Comparison of ENCODE assay signal across 8 cellular contexts in genomic region chr6:123802697-123803455, GRCh38. TPM values are rescaled to one million over a fixed set of nuclear protein-coding genes. Genes with fewer than 3 reads are reported as not detected.
DNase-seq lines count a peak whose midpoint lies in the region; ATAC-seq and TF ChIP-seq lines count a peak whose summit lies in the region.

No MANE protein-coding gene starts in this region.

- H3K27ac ChIP-seq in BLaER1: no peak overlapping the region

- peaks cover 37% of the 10 kb centered on the region for H3K27me3 ChIP-seq in BLaER1

- intact Hi-C loops in lower leg skin (cut with DNase I; ENCODE audit: low total_unique reads): loop anchor here (10.0 kb wide), 1 partner anchor 1052 kb away; no protein-coding TSS in a partner anchor

- H4K20me1 ChIP-seq in BLaER1: no peaks in the 10 kb centered on the region

- no peaks in the 10 kb centered on the region for H3K9me3 ChIP-seq in BLaER1

- H3K9ac ChIP-seq in BLaER1: no peak overlapping the region; the same call in 1 of the 2 replicates

- H3K4me1 ChIP-seq in BLaER1: 0 out of 2 replicates have a peak, but pooled peaks cover 4% of the 10 kb centered on the region

- 1% methylated on average over 48 to 57 of the region's 60 CpGs for WGBS in lower leg skin, 2 donors

- TF ChIP-seq CTCF in lower leg skin (IDR thresholded peaks at IDR 0.05): no peak

- no peak for TF ChIP-seq POLR2A in lower leg skin (IDR thresholded peaks at IDR 0.05)

- DNase-seq in GM19240 (ENCODE audit: insufficient read length, low spot score): peak; percentile 77
- DNase-seq in NCI-H446 treated with DMSO at 0.1 percent for 48 hours (lab: John Stamatoyannopoulos, UW): peak; percentile 58
- peak; percentile 20 to 25 for DNase-seq in activated CD4-positive, alpha-beta T cell treated with anti-CD3 and anti-CD28 coated beads, Interleukin-2, amount 50 U/mL, for 4 hours
- peak; percentile 89 for DNase-seq in ecto neural progenitor cell (ENCODE audit: low spot score)
- peak; percentile 55 to 92 for DNase-seq in lower leg skin (ENCODE audit: low spot score in 2 of 2)
- peak; percentile 59 for DNase-seq in stimulated activated CD4-positive, alpha-beta T cell treated with anti-CD3 and anti-CD28 coated beads, Interleukin-4, amount 100 ng/mL, for 24 hours

- H3K4me2 ChIP-seq in BLaER1: peak overlapping the region; percentile 98

- no peaks in the 10 kb centered on the region for H3K36me3 ChIP-seq in BLaER1

- H3K4me3 ChIP-seq in BLaER1 (peak overlapping the region; percentile 77), lower leg skin (ENCODE audit: low read depth, poor library complexity, severe bottlenecking) (peak overlapping the region; percentile 33)

- peak; percentile 98 for ATAC-seq in HG03439 (IDR thresholded peaks at IDR 0.05; ENCODE audit: unreplicated experiment)

RNA-seq across cellular contexts. Expression of gene NKAIN2, which starts 0.8 kb away (rescaled TPM):
- total RNA-seq in lower leg skin: under 1 TPM in 1 of 4 donors, not detected in 3; 0.37 TPM

Comparison
In these comparisons a context has a peak if more than half of its experiments do, and no peak if none do; other contexts are left out.
1. DNase-seq: peak in every context shown above with its lines; median percentile 89 in ecto neural progenitor cell; 77 in GM19240; 74 in lower leg skin; 59 in stimulated activated CD4-positive, alpha-beta T cell treated with anti-CD3 and anti-CD28 coated beads, Interleukin-4, amount 100 ng/mL, for 24 hours; 58 in NCI-H446 treated with DMSO at 0.1 percent for 48 hours; 22 in activated CD4-positive, alpha-beta T cell treated with anti-CD3 and anti-CD28 coated beads, Interleukin-2, amount 50 U/mL, for 4 hours.